ENCODE assay signal across 8 cellular contexts in genomic region chr1:162003825-162004205, GRCh38. TPM values are rescaled to one million over a fixed set of nuclear protein-coding genes. Genes with fewer than 3 reads are reported as not detected.
A peak's percentile ranks its signal among the peaks of the same experiment; 100 is the strongest.
DNase-seq lines count a peak whose midpoint lies in the region; ATAC-seq and TF ChIP-seq lines count a peak whose summit lies in the region.

No MANE protein-coding gene starts in this region.

- H3K4me1 ChIP-seq in HEK293 (ENCODE audit: control insufficient read depth, insufficient read depth, low read length), result peaks cover 5% of the 10 kb centered on the region; the same call in 1 of the 2 replicates

- no peak overlapping the region for H3K27ac ChIP-seq in HEK293 (ENCODE audit: extremely low read depth, low read depth, low read length)
- H3K27ac ChIP-seq in CD4-positive, alpha-beta T cell (ENCODE audit: low read depth, low read length), result no peak overlapping the region

- H3K4me3 Mint-ChIP-seq in CD4-positive, alpha-beta T cell, result no peak overlapping the region
- H3K4me3 Mint-ChIP-seq in progenitor cell of endocrine pancreas (ENCODE audit: low read depth), result no peak overlapping the region
- H3K4me3 Mint-ChIP-seq in effector memory CD8-positive, alpha-beta T cell, result peak overlapping the region in 1 of 2 donors; percentile 17

- no peak overlapping the region for H3K27ac Mint-ChIP-seq in CD4-positive, alpha-beta T cell
- H3K27ac Mint-ChIP-seq in progenitor cell of endocrine pancreas, result no peak overlapping the region
- H3K27ac Mint-ChIP-seq in effector memory CD8-positive, alpha-beta T cell, result no peak overlapping the region

- no peaks in the 10 kb centered on the region for H3K27me3 ChIP-seq in CD4-positive, alpha-beta T cell (ENCODE audit: control insufficient read depth, insufficient read depth, low read length)

- H3K9me3 Mint-ChIP-seq in CD4-positive, alpha-beta T cell, result no peaks in the 10 kb centered on the region
- no peaks in the 10 kb centered on the region for H3K9me3 Mint-ChIP-seq in progenitor cell of endocrine pancreas (ENCODE audit: low read depth)
- H3K9me3 Mint-ChIP-seq in effector memory CD8-positive, alpha-beta T cell, result no peaks in the 10 kb centered on the region

- POLR2A ChIA-PET in HEK293 (lab: Yijun Ruan, JAX), result no interaction called here
- POLR2A ChIA-PET in CD4-positive, alpha-beta T cell (lab: Charles Lee), result no interaction called here

- no peaks in the 10 kb centered on the region for H3K27me3 Mint-ChIP-seq in CD4-positive, alpha-beta T cell
- peaks cover 12% of the 10 kb centered on the region for H3K27me3 Mint-ChIP-seq in progenitor cell of endocrine pancreas
- H3K27me3 Mint-ChIP-seq in effector memory CD8-positive, alpha-beta T cell, result peaks cover 39 to 49% of the 10 kb centered on the region in 2 donors

- H3K36me3 ChIP-seq in HEK293 (ENCODE audit: control insufficient read depth in 2 of 2, insufficient read depth in 1 of 2, low read length in 2 of 2), result no peaks in the 10 kb centered on the region

- H3K4me1 Mint-ChIP-seq in CD4-positive, alpha-beta T cell (ENCODE audit: low read depth), result no peaks in the 10 kb centered on the region
- no peaks in the 10 kb centered on the region for H3K4me1 Mint-ChIP-seq in progenitor cell of endocrine pancreas (ENCODE audit: low read depth)
- H3K4me1 Mint-ChIP-seq in effector memory CD8-positive, alpha-beta T cell (ENCODE audit: low read depth in 2 of 2), result no peaks in the 10 kb centered on the region

- CTCF ChIA-PET in HEK293 (lab: Yijun Ruan, JAX), result interaction anchor here (1.5 to 1.7 kb wide), 2 partner anchors 21 to 34 kb away, joined by 4 to 5 read pairs; no protein-coding TSS in a partner anchor
- CTCF ChIA-PET in CD4-positive, alpha-beta T cell (lab: Charles Lee), result no interaction called here

- no peaks in the 10 kb centered on the region for H3K9me3 ChIP-seq in HEK293 (ENCODE audit: control insufficient read depth, insufficient read depth, low read depth, low read length)
- no peaks in the 10 kb centered on the region for H3K9me3 ChIP-seq in CD4-positive, alpha-beta T cell (ENCODE audit: control insufficient read depth, low read length)

- H3K36me3 Mint-ChIP-seq in CD4-positive, alpha-beta T cell (ENCODE audit: low read depth), result no peaks in the 10 kb centered on the region
- H3K36me3 Mint-ChIP-seq in progenitor cell of endocrine pancreas (ENCODE audit: insufficient read depth), result no peaks in the 10 kb centered on the region
- no peaks in the 10 kb centered on the region for H3K36me3 Mint-ChIP-seq in effector memory CD8-positive, alpha-beta T cell (ENCODE audit: insufficient read depth)

- DNase-seq in SIG-M5 treated with dmso at 0.1 percent for 504 hours (lab: John Stamatoyannopoulos, UW; ENCODE audit: unreplicated experiment) (peak; percentile 88), globus pallidus (ENCODE audit: low spot score) (peak; percentile 57), smooth muscle cell of the brain vasculature (ENCODE audit: low read depth, low spot score) (peak; percentile 77), progenitor cell of endocrine pancreas (ENCODE audit: low spot score, unreplicated experiment) (no peak), SHP77 treated with DMSO at 0.1 percent for 48 hours (lab: John Stamatoyannopoulos, UW) (no peak)
- no peak for DNase-seq in CD4-positive, alpha-beta T cell
- DNase-seq in effector memory CD8-positive, alpha-beta T cell, result no peak

- ATAC-seq in CD4-positive, alpha-beta T cell (ENCODE audit: poor library complexity), result no peak
- no peak for ATAC-seq in effector memory CD8-positive, alpha-beta T cell (replicated peaks)

- intact Hi-C loops in CD4-positive, alpha-beta T cell (cut with DNase I, micrococcal nuclease), result no loop called here

- TF ChIP-seq CTCF in HEK293 (tag by site-specific recombination; IDR thresholded peaks at IDR 0.05) (no peak), progenitor cell of endocrine pancreas (IDR thresholded peaks at IDR 0.05; ENCODE audit: unreplicated experiment) (no peak)
- no peak for TF ChIP-seq CTCF in CD4-positive, alpha-beta T cell (IDR thresholded peaks at IDR 0.05)

- no peak overlapping the region for H3K4me3 ChIP-seq in HEK293 (ENCODE audit: low read depth, low read length)

TF ChIP-seq in HEK293, 187 proteins besides CTCF, POLR2A, EP300 and RAD21:
- TF ChIP-seq ZSCAN18 (tag by site-specific recombination; IDR thresholded peaks at IDR 0.05) (no peak), ZNF518A (tag by site-specific recombination; conservative IDR thresholded peaks at IDR 0.05; ENCODE audit: low read depth) (no peak), ZNF473 (tag by site-specific recombination; IDR thresholded peaks at IDR 0.05) (no peak), PRDM10 (tag by site-specific recombination; IDR thresholded peaks at IDR 0.05) (0 out of 2 replicates have a peak, but pooled peaks have one; percentile 24), ZNF600 (tag by site-specific recombination; IDR thresholded peaks at IDR 0.05) (0 out of 2 replicates have a peak, but pooled peaks have one; percentile 26)
TF ChIP-seq in HEK293: peak in this region for 2.

RNA-seq across cellular contexts. Expression of gene OLFML2B, which starts 19.9 kb away (rescaled TPM):
- under 1 TPM in 1 of 2 experiments, not detected in 1; 0.08 TPM for total RNA-seq in CD4-positive, alpha-beta T cell
- total RNA-seq in progenitor cell of endocrine pancreas, result 0.67 and 1.8 TPM in 2 replicates

Comparison
In these comparisons a context has a peak if more than half of its experiments do, and no peak if none do; other contexts are left out.
1. DNase-seq: peak in SIG-M5 treated with dmso at 0.1 percent for 504 hours (single experiment), globus pallidus (single experiment) and smooth muscle cell of the brain vasculature (single experiment); none in CD4-positive, alpha-beta T cell (0 of 10), progenitor cell of endocrine pancreas (single experiment), SHP77 treated with DMSO at 0.1 percent for 48 hours (single experiment) and effector memory CD8-positive, alpha-beta T cell (0 of 3).